Comparison of ENCODE assay signal across 32 cellular contexts in the genomic region with DNA sequence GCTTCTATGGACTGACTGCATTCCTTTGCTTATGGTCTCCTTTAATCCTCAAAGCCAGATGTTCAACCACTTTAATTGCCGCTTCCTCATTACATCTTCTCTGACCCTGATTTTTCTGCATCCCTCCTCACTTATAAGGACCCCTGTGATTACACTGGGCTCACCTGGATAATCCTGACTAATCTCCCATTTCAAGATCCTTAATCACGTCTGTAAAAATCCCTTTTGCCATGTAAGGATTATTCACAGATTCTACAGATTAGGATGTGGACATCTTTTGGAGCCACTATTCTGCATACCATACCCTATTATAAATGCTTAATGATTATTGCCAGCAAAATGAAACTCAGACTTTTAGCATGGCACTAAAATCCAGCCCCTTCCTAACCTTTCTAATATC.
"Had no signal": no experiment of that assay in that cellular context is flagged by ENCODE, and none has a peak within 500 bp of the region (broad histone marks: within the 10 kb centered on the region; RNA-seq: fewer than 3 reads in every experiment).

No MANE protein-coding gene starts in this region.

- H3K27ac ChIP-seq: adrenal gland, body of pancreas, brain microvascular endothelial cell, breast epithelium, VCaP had no signal

- H3K36me3 ChIP-seq: adrenal gland, brain microvascular endothelial cell, breast epithelium had no signal

- H3K4me1 ChIP-seq: adrenal gland, body of pancreas, breast epithelium had no signal

- H3K27me3 ChIP-seq: adrenal gland, body of pancreas had no signal

- ATAC-seq: activated CD4-positive, alpha-beta T cell treated with anti-CD3 and anti-CD28 coated beads for 36 hours; activated CD4-positive, CD25-positive, alpha-beta regulatory T cell treated with anti-CD3 and anti-CD28 coated beads, Interleukin-2, amount 50 U/mL, for 24 hours; activated CD8-positive, alpha-beta T cell treated with anti-CD3 and anti-CD28 coated beads for 36 hours; activated naive CD4-positive, alpha-beta T cell treated with anti-CD3 and anti-CD28 coated beads, Interleukin-2, amount 50 U/mL, for 72 hours; activated T-cell treated with anti-CD3 and anti-CD28 coated beads, Interleukin-2, amount 50 U/mL, for 4 hours; activated T-cell treated with anti-CD3 and anti-CD28 coated beads, Interleukin-2, amount 50 U/mL, for 72 hours; activated T-helper 17 cell treated with anti-CD3 and anti-CD28 coated beads, Interleukin-2, amount 50 U/mL, for 72 hours; body of pancreas; WTC11 had no signal

- DNase-seq: activated CD4-positive, alpha-beta T cell treated with anti-CD3 and anti-CD28 coated beads for 1 hour; activated CD4-positive, alpha-beta T cell treated with anti-CD3 and anti-CD28 coated beads for 36 hours; activated CD4-positive, alpha-beta T cell treated with anti-CD3 and anti-CD28 coated beads for 48 hours; activated CD4-positive, alpha-beta T cell treated with anti-CD3 and anti-CD28 coated beads, Interleukin-2, amount 10 ng/mL, durations not matched to agents 7 days and 5 days; activated CD4-positive, alpha-beta T cell treated with anti-CD3 and anti-CD28 coated beads, Interleukin-2, amount 50 U/mL, for 48 hours; activated CD4-positive, CD25-positive, alpha-beta regulatory T cell; activated CD8-positive, alpha-beta memory T cell treated with anti-CD3 and anti-CD28 coated beads, Interleukin-2, amount 50 U/mL, for 4 hours; activated CD8-positive, alpha-beta T cell treated with anti-CD3 and anti-CD28 coated beads for 36 hours; activated effector memory CD4-positive, alpha-beta T cell treated with anti-CD3 and anti-CD28 coated beads, Interleukin-2, amount 50 U/mL, for 16 hours; activated gamma-delta T cell treated with Interleukin-2 at 50 U/mL for 16 hours; activated naive CD4-positive, alpha-beta T cell; activated naive CD4-positive, alpha-beta T cell treated with anti-CD3 and anti-CD28 coated beads for 36 hours; activated naive CD4-positive, alpha-beta T cell treated with anti-CD3 and anti-CD28 coated beads, Interleukin-2, amount 50 U/mL, for 16 hours; activated naive CD8-positive, alpha-beta T cell treated with anti-CD3 and anti-CD28 coated beads for 36 hours; activated T-cell treated with anti-CD3 and anti-CD28 coated beads for 4 hours; activated T-cell treated with anti-CD3 and anti-CD28 coated beads, Interleukin-2, amount 50 U/mL, for 1 hour; activated T-cell treated with anti-CD3 and anti-CD28 coated beads, Interleukin-2, amount 50 U/mL, for 4 hours; activated T-cell treated with anti-CD3 and anti-CD28 coated beads, Interleukin-2, amount 50 U/mL, for 72 hours; adrenal gland; amniotic stem cell; aorta; body of pancreas; brain microvascular endothelial cell; central memory CD4-positive, alpha-beta T cell; T-helper 1 cell; T-helper 9 cell had no signal

- H3K9me3 ChIP-seq: adrenal gland, body of pancreas, breast epithelium had no signal

- H3K4me3 ChIP-seq: adrenal gland, body of pancreas, breast epithelium had no signal
